1 cellular context compared by ENCODE assay signal in genomic region chr4:118741456-118741855, GRCh38.
TF ChIP-seq lines count a peak whose summit lies in the region.

No MANE protein-coding gene starts in this region.

TF ChIP-seq in HepG2, 621 proteins besides CTCF, POLR2A, EP300 and RAD21:
- TF ChIP-seq TBX2 (CRISPR knock-in tag; IDR thresholded peaks at IDR 0.05; ENCODE audit: borderline replicate concordance) = no peak
- no peak for TF ChIP-seq ZKSCAN5 (CRISPR knock-in tag; IDR thresholded peaks at IDR 0.05)
- no peak for TF ChIP-seq ZNF7 (CRISPR knock-in tag; IDR thresholded peaks at IDR 0.05)
- TF ChIP-seq DBP (CRISPR knock-in tag; IDR thresholded peaks at IDR 0.05; ENCODE audit: not compliant biosample characterization) = no peak
- TF ChIP-seq ZNF367 (CRISPR knock-in tag; IDR thresholded peaks at IDR 0.05; ENCODE audit: borderline replicate concordance) = no peak
- no peak for TF ChIP-seq SYNCRIP (IDR thresholded peaks at IDR 0.05; ENCODE audit: insufficient read depth, low read depth, low read length)
- no peak for TF ChIP-seq NCOA5 (CRISPR knock-in tag; IDR thresholded peaks at IDR 0.05)
- no peak for TF ChIP-seq ZNF574 (CRISPR knock-in tag; IDR thresholded peaks at IDR 0.05)
- TF ChIP-seq SP4 (CRISPR knock-in tag; IDR thresholded peaks at IDR 0.05) = no peak
- no peak for TF ChIP-seq CEBPB (IDR thresholded peaks at IDR 0.05; ENCODE audit: borderline replicate concordance, low read depth, low read length)
- TF ChIP-seq ZNF337 (CRISPR knock-in tag; IDR thresholded peaks at IDR 0.05; ENCODE audit: borderline replicate concordance, low read depth) = no peak
